Comparison of ENCODE assay signal across 18 cellular contexts in genomic region chr6:14571001-14571400, GRCh38.
"Had no signal": no experiment of that assay in that cellular context is flagged by ENCODE, and none has a peak within 500 bp of the region (broad histone marks: within the 10 kb centered on the region; RNA-seq: fewer than 3 reads in every experiment).

No MANE protein-coding gene starts in this region.

- DNase-seq: dermis blood vessel endothelial cell; dorsolateral prefrontal cortex; effector CD4-positive, alpha-beta T cell; effector memory CD4-positive, alpha-beta T cell; foreskin keratinocyte; head of caudate nucleus; heart right ventricle; hippocampal formation; left cardiac atrium; left lung; left ventricle myocardium superior; lower lobe of right lung; mesenchymal stem cell; mucosa of descending colon had no signal

- H3K4me1 Mint-ChIP-seq: mesothelial cell of epicardium had no signal

- H3K4me1 ChIP-seq: esophagus muscularis mucosa, foreskin keratinocyte, gastroesophageal sphincter, left lung, lower lobe of right lung had no signal

- H3K4me3 ChIP-seq: coronary artery, dorsolateral prefrontal cortex, esophagus muscularis mucosa, gastroesophageal sphincter, heart right ventricle, left lung, lower lobe of right lung, mucosa of descending colon had no signal

- H3K9me3 ChIP-seq: esophagus muscularis mucosa, gastroesophageal sphincter, heart right ventricle, left lung, lower lobe of right lung, mucosa of descending colon had no signal

- H3K36me3 ChIP-seq: esophagus muscularis mucosa, gastroesophageal sphincter, heart right ventricle, left lung, lower lobe of right lung had no signal

- H3K27ac ChIP-seq: coronary artery, dorsolateral prefrontal cortex, esophagus muscularis mucosa, foreskin keratinocyte, gastroesophageal sphincter, left lung, lower lobe of right lung had no signal

- H3K27ac Mint-ChIP-seq: mesothelial cell of epicardium had no signal

- H3K4me3 Mint-ChIP-seq: mesothelial cell of epicardium had no signal

- H3K36me3 Mint-ChIP-seq: mesothelial cell of epicardium had no signal

- ATAC-seq: foreskin keratinocyte, gastroesophageal sphincter, left lung, lower lobe of right lung, mucosa of descending colon had no signal

- H3K27me3 ChIP-seq: dorsolateral prefrontal cortex, esophagus muscularis mucosa, foreskin keratinocyte, gastroesophageal sphincter, heart right ventricle, left lung had no signal
